Comparison of ENCODE assay signal across 9 cellular contexts in genomic region chr6:41638002-41638800, GRCh38. TPM values are rescaled to one million over a fixed set of nuclear protein-coding genes. Genes with fewer than 3 reads are reported as not detected.
DNase-seq lines count a peak whose midpoint lies in the region; ATAC-seq, FAIRE-seq and TF ChIP-seq lines count a peak whose summit lies in the region.
"Had no signal": no experiment of that assay in that cellular context is flagged by ENCODE, and none has a peak within 500 bp of the region (broad histone marks: within the 10 kb centered on the region; RNA-seq: fewer than 3 reads in every experiment).

Gene MDFI, plus strand, starts transcription at chr6:41638468. Its CDS starts 282 bp downstream, at chr6:41638750.

- peak within 1 kb of the TSS; percentile 44 for H3K4me3 ChIP-seq in astrocyte of the spinal cord (ENCODE audit: low read depth, low read length)
- H3K4me3 ChIP-seq in kidney (ENCODE audit: low read length in 2 of 2), result peak within 1 kb of the TSS; percentile 25 to 32

- peaks cover 6% of the 10 kb centered on the region for H3K4me1 Mint-ChIP-seq in stimulated activated memory B cell treated with anti-CD40 and anti-IgM and Interleukin-4, amounts not matched to agents 10 μg/mL and 1 μg/mL and 100 μg/mL, for 72 hours
- H3K4me1 Mint-ChIP-seq in T-helper 2 cell treated with Interferon-gamma antibody and Interleukin-4, amounts not matched to agents 5 μg/mL and 100 μg/mL, for 36 hours (ENCODE audit: low read depth), result no peaks in the 10 kb centered on the region

- H3K36me3 ChIP-seq in kidney (ENCODE audit: control insufficient read depth in 1 of 2, insufficient read depth in 2 of 2, low read length in 2 of 2), result no peaks in the 10 kb centered on the region

- H3K4me1 ChIP-seq in kidney (ENCODE audit: control insufficient read depth in 1 of 2, insufficient read depth in 1 of 2, low read depth in 1 of 2, low read length in 2 of 2), result peaks cover 4 to 13% of the 10 kb centered on the region in 2 donors

- peak; percentile 60 for DNase-seq in DMS 273 (lab: John Stamatoyannopoulos, UW; ENCODE audit: unreplicated experiment)
- DNase-seq in DMS 273 treated with DMSO at 0.1 percent for 48 hours (lab: John Stamatoyannopoulos, UW), result no peak
- peak; percentile 56 for DNase-seq in astrocyte of the spinal cord (ENCODE audit: low read depth, low spot score)
- peak; percentile 82 for DNase-seq in kidney
- no peak for DNase-seq in activated CD4-positive, alpha-beta T cell treated with anti-CD3 and anti-CD28 coated beads, Interleukin-2, amount 50 U/mL, for 1 hour
- DNase-seq in T-helper 2 cell treated with Interferon-gamma antibody and Interleukin-4, amounts not matched to agents 5 μg/mL and 100 μg/mL, for 36 hours (ENCODE audit: low spot score), result no peak
- no peak for DNase-seq in GM10266 (ENCODE audit: extremely low spot score)

- no peak within 1 kb of the TSS for H3K27ac Mint-ChIP-seq in stimulated activated memory B cell treated with anti-CD40 and anti-IgM and Interleukin-4, amounts not matched to agents 10 μg/mL and 1 μg/mL and 100 μg/mL, for 72 hours
- no peak within 1 kb of the TSS for H3K27ac Mint-ChIP-seq in T-helper 2 cell treated with Interferon-gamma antibody and Interleukin-4, amounts not matched to agents 5 μg/mL and 100 μg/mL, for 36 hours

- H3K9ac ChIP-seq in kidney (ENCODE audit: low read length in 2 of 2), result peak within 1 kb of the TSS in 1 of 2 donors; percentile 19

- no peaks in the 10 kb centered on the region for H3K9me3 Mint-ChIP-seq in stimulated activated memory B cell treated with anti-CD40 and anti-IgM and Interleukin-4, amounts not matched to agents 10 μg/mL and 1 μg/mL and 100 μg/mL, for 72 hours
- no peaks in the 10 kb centered on the region for H3K9me3 Mint-ChIP-seq in T-helper 2 cell treated with Interferon-gamma antibody and Interleukin-4, amounts not matched to agents 5 μg/mL and 100 μg/mL, for 36 hours

- no peaks in the 10 kb centered on the region for H3K36me3 Mint-ChIP-seq in stimulated activated memory B cell treated with anti-CD40 and anti-IgM and Interleukin-4, amounts not matched to agents 10 μg/mL and 1 μg/mL and 100 μg/mL, for 72 hours
- no peaks in the 10 kb centered on the region for H3K36me3 Mint-ChIP-seq in T-helper 2 cell treated with Interferon-gamma antibody and Interleukin-4, amounts not matched to agents 5 μg/mL and 100 μg/mL, for 36 hours (ENCODE audit: low read depth)

- peak within 1 kb of the TSS; percentile 61 for H3K4me3 Mint-ChIP-seq in stimulated activated memory B cell treated with anti-CD40 and anti-IgM and Interleukin-4, amounts not matched to agents 10 μg/mL and 1 μg/mL and 100 μg/mL, for 72 hours
- no peak within 1 kb of the TSS for H3K4me3 Mint-ChIP-seq in T-helper 2 cell treated with Interferon-gamma antibody and Interleukin-4, amounts not matched to agents 5 μg/mL and 100 μg/mL, for 36 hours

- H3K9me3 ChIP-seq in kidney (ENCODE audit: control insufficient read depth in 1 of 2, low read length in 2 of 2), result no peaks in the 10 kb centered on the region

- no peak for TF ChIP-seq CTCF in astrocyte of the spinal cord (IDR thresholded peaks at IDR 0.05; ENCODE audit: low read depth, low read length)
- TF ChIP-seq CTCF in kidney (IDR thresholded peaks at IDR 0.05; ENCODE audit: borderline replicate concordance, extremely low read depth, insufficient read depth), result no peak
- no peak for TF ChIP-seq CTCF in GM10266 (IDR thresholded peaks at IDR 0.05; ENCODE audit: control insufficient read depth, insufficient read depth, low read depth, missing control alignments)

- ATAC-seq in stimulated activated memory B cell treated with anti-CD40 and anti-IgM and Interleukin-4, amounts not matched to agents 10 μg/mL and 1 μg/mL and 100 μg/mL, for 72 hours, result no peak

- no peak for FAIRE-seq in kidney (lab: Jason Lieb, UNC)

- intact Hi-C loops in kidney (cut with DNase I), result no loop called here

- H3K27ac ChIP-seq in kidney (ENCODE audit: low read depth in 2 of 2, low read length in 2 of 2), result peak within 1 kb of the TSS; percentile 28 to 51
- H3K27ac ChIP-seq: 22Rv1 had no signal

- H3K27me3 Mint-ChIP-seq in stimulated activated memory B cell treated with anti-CD40 and anti-IgM and Interleukin-4, amounts not matched to agents 10 μg/mL and 1 μg/mL and 100 μg/mL, for 72 hours, result peaks cover 76% of the 10 kb centered on the region
- peaks cover 76% of the 10 kb centered on the region for H3K27me3 Mint-ChIP-seq in T-helper 2 cell treated with Interferon-gamma antibody and Interleukin-4, amounts not matched to agents 5 μg/mL and 100 μg/mL, for 36 hours (ENCODE audit: low read depth)

- in situ Hi-C loops in astrocyte of the spinal cord (cut with HindIII; ENCODE audit: low sequenced_read_pairs), result no loop called here

RNA-seq across cellular contexts. Expression of gene MDFI, which starts in this region (rescaled TPM):
- 16.9 TPM for total RNA-seq in kidney
- polyA plus RNA-seq in kidney (ENCODE audit: insufficient read depth, low read depth, low replicate concordance), result 2.3 TPM

Comparison
In these comparisons a context has a peak if more than half of its experiments do, and no peak if none do; other contexts are left out.
1. DNase-seq: peak in DMS 273 (single experiment), astrocyte of the spinal cord (single experiment) and kidney (single experiment); none in DMS 273 treated with DMSO at 0.1 percent for 48 hours (single experiment), activated CD4-positive, alpha-beta T cell treated with anti-CD3 and anti-CD28 coated beads, Interleukin-2, amount 50 U/mL, for 1 hour (single experiment), T-helper 2 cell treated with Interferon-gamma antibody and Interleukin-4, amounts not matched to agents 5 μg/mL and 100 μg/mL, for 36 hours (single experiment) and GM10266 (single experiment).